Comparison of ENCODE assay signal across 1 cellular context in the genomic region with DNA sequence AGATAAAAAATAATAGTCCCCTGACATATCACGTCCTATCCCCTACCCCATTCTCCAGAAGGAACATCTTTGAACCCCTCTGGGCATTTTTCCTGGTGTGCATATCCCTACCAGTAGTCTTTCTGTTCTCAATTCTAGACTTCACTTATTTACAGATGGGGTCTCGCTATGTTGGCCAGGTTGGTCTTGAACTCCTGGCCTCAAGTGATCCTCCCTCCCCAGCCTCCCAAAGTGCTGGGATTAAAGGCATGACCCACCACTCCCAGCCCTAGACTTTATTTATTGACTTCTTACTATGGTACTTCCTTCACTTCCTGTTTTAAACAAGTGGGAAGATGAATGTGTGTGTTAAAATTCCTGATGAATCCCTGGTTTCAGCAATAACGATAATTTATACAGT.
TF ChIP-seq lines count a peak whose summit lies in the region.

No MANE protein-coding gene starts in this region.

TF ChIP-seq in GM12878, 131 proteins besides CTCF, POLR2A, EP300 and RAD21 (continued from another document):
- TF ChIP-seq TAF1 (IDR thresholded peaks at IDR 0.05; ENCODE audit: borderline replicate concordance, low read depth, low read length) = no peak
- no peak for TF ChIP-seq CHD1 (IDR thresholded peaks at IDR 0.05; ENCODE audit: low read depth, low read length)
- TF ChIP-seq, protein P1, sequence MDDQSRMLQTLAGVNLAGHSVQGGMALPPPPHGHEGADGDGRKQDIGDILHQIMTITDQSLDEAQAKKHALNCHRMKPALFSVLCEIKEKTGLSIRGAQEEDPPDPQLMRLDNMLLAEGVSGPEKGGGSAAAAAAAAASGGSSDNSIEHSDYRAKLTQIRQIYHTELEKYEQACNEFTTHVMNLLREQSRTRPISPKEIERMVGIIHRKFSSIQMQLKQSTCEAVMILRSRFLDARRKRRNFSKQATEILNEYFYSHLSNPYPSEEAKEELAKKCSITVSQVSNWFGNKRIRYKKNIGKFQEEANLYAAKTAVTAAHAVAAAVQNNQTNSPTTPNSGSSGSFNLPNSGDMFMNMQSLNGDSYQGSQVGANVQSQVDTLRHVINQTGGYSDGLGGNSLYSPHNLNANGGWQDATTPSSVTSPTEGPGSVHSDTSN (IDR thresholded peaks at IDR 0.05; ENCODE audit: insufficient replicate concordance, low read depth, low read length) = no peak
- no peak for TF ChIP-seq SMAD1 (IDR thresholded peaks at IDR 0.05; ENCODE audit: low read depth, partially characterized antibody)
- no peak for TF ChIP-seq NBN (IDR thresholded peaks at IDR 0.05)
- no peak for TF ChIP-seq RELA (IDR thresholded peaks at IDR 0.05; ENCODE audit: borderline replicate concordance, partially characterized antibody)
- no peak for TF ChIP-seq ESRRA (IDR thresholded peaks at IDR 0.05; ENCODE audit: low read length)
